Comparison of ENCODE assay signal across 27 cellular contexts in the genomic region with DNA sequence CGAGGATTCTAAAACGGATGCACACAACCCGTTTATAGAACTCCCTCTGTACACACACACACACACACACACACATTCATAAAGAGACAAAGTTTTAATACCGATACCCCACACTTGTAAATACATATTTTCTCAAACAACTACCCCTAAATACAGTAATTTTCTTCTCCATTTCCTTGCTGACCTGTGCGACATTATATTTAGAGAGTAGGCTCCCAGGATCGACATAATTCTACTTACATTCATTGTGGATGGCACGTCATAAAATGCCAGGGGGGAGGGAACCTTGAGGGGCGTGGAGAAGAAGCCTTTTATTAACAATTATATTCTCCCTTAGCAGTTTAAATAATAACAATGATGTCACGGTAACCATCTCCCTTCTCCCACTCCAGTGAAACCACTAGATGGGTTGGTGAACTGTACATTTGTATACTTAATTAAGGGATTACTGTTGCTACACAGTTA.
A peak's percentile ranks its signal among the peaks of the same experiment; 100 is the strongest.
DNase-seq lines count a peak whose midpoint lies in the region; ATAC-seq and TF ChIP-seq lines count a peak whose summit lies in the region.
"Had no signal": no experiment of that assay in that cellular context is flagged by ENCODE, and none has a peak within 500 bp of the region (broad histone marks: within the 10 kb centered on the region; RNA-seq: fewer than 3 reads in every experiment).

No MANE protein-coding gene starts in this region.

- H3K36me3 Mint-ChIP-seq in memory B cell, result peaks cover 3% of the 10 kb centered on the region

- H3K4me3 Mint-ChIP-seq in memory B cell, result no peak overlapping the region
- H3K4me3 Mint-ChIP-seq: stimulated activated naive CD8-positive, alpha-beta T cell treated with anti-CD3 and anti-CD28 coated beads, Interleukin-15, amount 100 ng/mL, for 72 hours had no signal

- H3K27ac Mint-ChIP-seq in memory B cell, result peak overlapping the region; percentile 45
- H3K27ac Mint-ChIP-seq: stimulated activated naive CD8-positive, alpha-beta T cell treated with anti-CD3 and anti-CD28 coated beads, Interleukin-15, amount 100 ng/mL, for 72 hours had no signal

- H3K27me3 Mint-ChIP-seq in memory B cell, result peaks cover 40% of the 10 kb centered on the region

- peak overlapping the region; percentile 93 for H3K27ac ChIP-seq in caudate nucleus (ENCODE audit: low read depth, low read length)
- H3K27ac ChIP-seq: 22Rv1, ovary had no signal

- H3K9me3 Mint-ChIP-seq in memory B cell, result peaks cover 7% of the 10 kb centered on the region

- DNase-seq in DMS53 (lab: John Stamatoyannopoulos, UW) (peak; percentile 32), DMS53 treated with DMSO at 0.1 percent for 48 hours (lab: John Stamatoyannopoulos, UW; ENCODE audit: unreplicated experiment) (no peak), M059J (ENCODE audit: low read depth) (peak; percentile 80), caudate nucleus (lab: John Stamatoyannopoulos, UW) (no peak), memory B cell (ENCODE audit: low spot score in 2 of 2) (no peak), COLO668 (lab: John Stamatoyannopoulos, UW; ENCODE audit: unreplicated experiment) (no peak), omental fat pad (ENCODE audit: low spot score) (no peak)
- DNase-seq: activated CD8-positive, alpha-beta memory T cell treated with anti-CD3 and anti-CD28 coated beads, Interleukin-2, amount 50 U/mL, for 48 hours; activated effector memory CD4-positive, alpha-beta T cell treated with anti-CD3 and anti-CD28 coated beads, Interleukin-2, amount 50 U/mL, for 16 hours; CD4-positive, alpha-beta memory T cell; central memory CD4-positive, alpha-beta T cell; foreskin melanocyte; KG1; kidney glomerular epithelial cell; mesenchymal stem cell; NCI-H146; NCI-H774; ovary; right cardiac atrium; SK-N-SH; stimulated activated CD4-positive, alpha-beta T cell treated with anti-CD3 and anti-CD28 coated beads, Interleukin-12 subunit alpha, Interleukin-12 subunit beta, amount 100 ng/mL, for 4 hours; stimulated activated naive CD8-positive, alpha-beta T cell treated with anti-CD3 and anti-CD28 coated beads, Interleukin-15, amount 100 ng/mL, for 72 hours; trophoblast cell had no signal

- TF ChIP-seq CTCF in omental fat pad (IDR thresholded peaks at IDR 0.05), result no peak

- ATAC-seq in memory B cell (ENCODE audit: low read depth) (no peak), omental fat pad (ENCODE audit: low FRiP score) (no peak), GM19455 (IDR thresholded peaks at IDR 0.05; ENCODE audit: unreplicated experiment) (no peak)
- ATAC-seq: esophagus mucosa; HCT116; right cardiac atrium; stimulated activated naive CD8-positive, alpha-beta T cell treated with anti-CD3 and anti-CD28 coated beads, Interleukin-15, amount 100 ng/mL, for 72 hours had no signal

- peaks cover 9% of the 10 kb centered on the region for H3K4me1 Mint-ChIP-seq in memory B cell

Comparison
In these comparisons a context has a peak if more than half of its experiments do, and no peak if none do; other contexts are left out.
1. DNase-seq: peak in DMS53 (single experiment) and M059J (single experiment); none in DMS53 treated with DMSO at 0.1 percent for 48 hours (single experiment), caudate nucleus (0 of 61), memory B cell (0 of 2), COLO668 (single experiment) and omental fat pad (single experiment).